9 cellular contexts compared by ENCODE assay signal in the genomic region with DNA sequence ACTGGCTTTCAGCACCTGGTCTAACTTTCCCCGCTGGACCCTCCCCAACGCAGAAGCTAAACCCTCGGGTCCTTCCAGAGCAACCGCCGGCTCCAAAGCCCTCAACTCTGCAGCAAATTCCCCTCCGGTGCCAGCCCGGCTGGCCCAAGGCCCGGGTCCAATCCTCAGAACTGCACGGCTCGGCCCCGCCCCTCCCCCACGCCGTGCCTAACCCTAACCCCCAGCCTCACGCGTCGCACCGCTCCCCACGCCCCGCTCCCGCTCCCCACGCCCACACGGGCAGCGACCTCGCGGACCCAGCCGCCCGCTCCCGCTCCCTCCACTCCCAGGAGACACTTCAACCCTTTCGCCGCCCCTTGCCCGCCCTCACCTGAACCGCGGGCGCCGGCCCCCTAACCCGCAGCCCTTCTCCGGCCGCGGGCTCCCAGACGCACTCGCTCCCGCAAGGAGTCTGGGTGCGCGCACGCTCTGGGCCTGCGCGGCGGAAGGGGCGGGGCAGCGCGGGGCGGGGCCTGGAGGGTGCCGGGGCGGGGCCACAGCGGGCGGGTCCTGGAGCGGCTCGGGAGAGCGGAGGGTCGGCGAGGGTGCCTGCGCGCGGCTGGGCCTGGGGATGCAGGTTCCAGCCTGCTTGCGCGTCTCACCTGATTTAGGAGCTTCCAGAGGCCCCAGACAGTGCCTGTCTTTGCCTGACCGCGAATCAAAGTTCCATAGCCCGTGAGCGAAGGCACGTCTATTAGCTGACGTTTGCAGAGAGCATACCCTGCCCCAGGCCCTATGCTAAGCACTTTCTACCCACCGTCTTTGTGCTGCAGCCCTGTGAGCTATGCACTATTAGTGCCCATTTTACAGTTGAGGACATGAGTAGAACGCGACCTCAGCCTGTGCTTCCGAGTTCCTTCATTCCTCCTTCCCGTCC. TPM values are rescaled to one million over a fixed set of nuclear protein-coding genes. Genes with fewer than 3 reads are reported as not detected.
DNase-seq lines count a peak whose midpoint lies in the region; ATAC-seq, FAIRE-seq and TF ChIP-seq lines count a peak whose summit lies in the region.
"Had no signal": no experiment of that assay in that cellular context is flagged by ENCODE, and none has a peak within 500 bp of the region (broad histone marks: within the 10 kb centered on the region; RNA-seq: fewer than 3 reads in every experiment).

A gene (minus strand): TSS at position 453 of the 916 bp plus-strand sequence. CDS start 2,729 bp downstream, outside the sequence.

- peak; percentile 28 for FAIRE-seq in HepG2 (lab: Jason Lieb, UNC)
- FAIRE-seq: islet of Langerhans had no signal

- under 1% methylated on average over 25 of the region's 77 CpGs for WGBS in HepG2 (ENCODE audit: low lambda C conversion rate)

- peak within 1 kb of the TSS; percentile 94 for H3K4me2 ChIP-seq in HepG2 (ENCODE audit: low read depth, low read length)

- 0 out of 2 replicates have a peak, but pooled peaks have one; percentile 20 for TF ChIP-seq RAD21 in HepG2 (CRISPR knock-in tag; IDR thresholded peaks at IDR 0.05)

- peaks cover 39% of the 10 kb centered on the region for H3K79me2 ChIP-seq in HepG2 (ENCODE audit: insufficient read depth, low read length)

- TF ChIP-seq CTCF in BE2C (IDR thresholded peaks at IDR 0.05; ENCODE audit: low read depth, low read length) (no peak), HepG2 (CRISPR knock-in tag; IDR thresholded peaks at IDR 0.05) (peak; percentile 30; the same call in 1 of the 2 replicates)

- H3K36me3 Mint-ChIP-seq in dendritic cell treated with granulocyte-macrophage colony-stimulating factor and Interleukin-4, amounts not matched to agents 40 ng/mL and 50 ng/mL, for 4 days (ENCODE audit: low read depth) = peaks cover 43% of the 10 kb centered on the region

- no peaks in the 10 kb centered on the region for H3K9me3 Mint-ChIP-seq in dendritic cell treated with granulocyte-macrophage colony-stimulating factor and Interleukin-4, amounts not matched to agents 40 ng/mL and 50 ng/mL, for 4 days

- no peaks in the 10 kb centered on the region for H3K27me3 Mint-ChIP-seq in dendritic cell treated with granulocyte-macrophage colony-stimulating factor and Interleukin-4, amounts not matched to agents 40 ng/mL and 50 ng/mL, for 4 days

- peak; percentile 69 for TF ChIP-seq POLR2A in GM19099 (IDR thresholded peaks at IDR 0.05; ENCODE audit: extremely low read depth, insufficient read length, low read depth)
- TF ChIP-seq POLR2A in HepG2 (IDR thresholded peaks at IDR 0.05; ENCODE audit: insufficient read depth in 1 of 2, low read depth in 2 of 2, low read length in 2 of 2) = peak; percentile 72 to 93; a peak in 3 of 4 replicates

- peak within 1 kb of the TSS; percentile 6 for H2AFZ ChIP-seq in HepG2 (ENCODE audit: low read length)

- CTCF ChIA-PET in HepG2 (lab: Yijun Ruan, JAX; ENCODE audit: low intra/inter-chr PET ratio, low total read pairs) = no interaction called here

- H3K9me3 ChIP-seq in BE2C = no peaks in the 10 kb centered on the region
- no peaks in the 10 kb centered on the region for H3K9me3 ChIP-seq in HepG2 (ENCODE audit: low read length)

- peak; percentile 92 for DNase-seq in BE2C
- DNase-seq in NCI-H526 (lab: John Stamatoyannopoulos, UW) = peak; percentile 85 to 99
- DNase-seq in activated CD4-positive, alpha-beta T cell treated with anti-CD3 and anti-CD28 coated beads, Interleukin-2, amount 50 U/mL, for 24 hours (ENCODE audit: low read depth in 1 of 2, low spot score in 1 of 2) = peak; percentile 80 to 86
- peak; percentile 72 for DNase-seq in HepG2 (ENCODE audit: low spot score)
- peak; percentile 88 for DNase-seq in stimulated activated CD4-positive, alpha-beta T cell treated with anti-CD3 and anti-CD28 coated beads, Interleukin-4, amount 100 ng/mL, for 1 hour

- H3K4me1 Mint-ChIP-seq in dendritic cell treated with granulocyte-macrophage colony-stimulating factor and Interleukin-4, amounts not matched to agents 40 ng/mL and 50 ng/mL, for 4 days (ENCODE audit: low read depth) = peaks cover 38% of the 10 kb centered on the region

- H3K27ac ChIP-seq in HepG2 (ENCODE audit: extremely low read length, insufficient read depth, low read length) = peak within 1 kb of the TSS; percentile 69

- peak within 1 kb of the TSS; percentile 94 for H3K4me3 ChIP-seq in BE2C (ENCODE audit: low read depth, low read length)
- H3K4me3 ChIP-seq in HepG2 (replicated peaks in 1 of 3; ENCODE audit: insufficient read depth in 1 of 3, low read depth in 2 of 3, low read length in 3 of 3) = peak within 1 kb of the TSS; percentile 89 to 98 (median 94)

- peak; percentile 97 for ATAC-seq in HG03432 (IDR thresholded peaks at IDR 0.05; ENCODE audit: unreplicated experiment)
- peak; percentile 96 for ATAC-seq in HepG2

- 0 out of 2 replicates have a peak, but pooled peaks cover 2% of the 10 kb centered on the region for H4K20me1 ChIP-seq in HepG2 (ENCODE audit: insufficient read depth, low read length)

- peak within 1 kb of the TSS; percentile 94 for H3K27ac Mint-ChIP-seq in dendritic cell treated with granulocyte-macrophage colony-stimulating factor and Interleukin-4, amounts not matched to agents 40 ng/mL and 50 ng/mL, for 4 days

- no TSS peak for BruUV-seq in HepG2 (replicated peaks; lab: Mats Ljungman, UMichigan)

- H3K9ac ChIP-seq in HepG2 (ENCODE audit: insufficient read depth, low read depth, low read length) = peak within 1 kb of the TSS; percentile 81

- H3K36me3 ChIP-seq in BE2C = peaks cover 25% of the 10 kb centered on the region
- peaks cover 7 to 33% of the 10 kb centered on the region in 2 experiments for H3K36me3 ChIP-seq in HepG2 (replicated peaks in 1 of 2; ENCODE audit: control insufficient read depth in 1 of 2, insufficient read depth in 2 of 2, low read length in 2 of 2)

- peak within 1 kb of the TSS; percentile 90 for H3K4me3 Mint-ChIP-seq in dendritic cell treated with granulocyte-macrophage colony-stimulating factor and Interleukin-4, amounts not matched to agents 40 ng/mL and 50 ng/mL, for 4 days

- intact Hi-C loops in dendritic cell treated with granulocyte-macrophage colony-stimulating factor and Interleukin-4, amounts not matched to agents 40 ng/mL and 50 ng/mL, for 4 days (cut with micrococcal nuclease) = loop anchor here (10.0 kb wide), 1 partner anchor 419 kb away; a partner anchor contains a TSS
- intact Hi-C loops in HepG2 (cut with micrococcal nuclease; ENCODE audit: unreplicated experiment) = loop anchor here (10.0 kb wide), 1 partner anchor 131 kb away; no protein-coding TSS in a partner anchor

- peaks cover 8% of the 10 kb centered on the region for H3K4me1 ChIP-seq in BE2C
- peaks cover 34% of the 10 kb centered on the region for H3K4me1 ChIP-seq in HepG2 (ENCODE audit: insufficient read depth, low read length)

- H3K27me3 ChIP-seq in BE2C (no peaks in the 10 kb centered on the region), HepG2 (ENCODE audit: control insufficient read depth in 1 of 2, insufficient read depth in 2 of 2, low read length in 2 of 2) (no peaks in the 10 kb centered on the region; a peak in 1 of 5 replicates)

- in situ Hi-C loops in HepG2 (cut with HindIII; ENCODE audit: extremely low pct_ligation_motif_present, low pct_unique_long_range_greater_than_20kb) = no loop called here

- TF ChIP-seq EP300 in HepG2 (IDR thresholded peaks at IDR 0.05; ENCODE audit: low read depth in 2 of 2, low read length in 2 of 2) (no peak), HepG2 (CRISPR knock-in tag; IDR thresholded peaks at IDR 0.05; ENCODE audit: borderline replicate concordance) (no peak)

- POLR2A ChIA-PET in HepG2 (lab: Yijun Ruan, JAX) = interaction anchor here (0.9 to 1.3 kb wide), 3 partner anchors 108 to 268 kb away, joined by 3 to 4 read pairs (median 3); no protein-coding TSS in a partner anchor

TF ChIP-seq in HepG2, 621 proteins besides CTCF, POLR2A, EP300 and RAD21 (continues in another document):
- TF ChIP-seq, protein P1, sequence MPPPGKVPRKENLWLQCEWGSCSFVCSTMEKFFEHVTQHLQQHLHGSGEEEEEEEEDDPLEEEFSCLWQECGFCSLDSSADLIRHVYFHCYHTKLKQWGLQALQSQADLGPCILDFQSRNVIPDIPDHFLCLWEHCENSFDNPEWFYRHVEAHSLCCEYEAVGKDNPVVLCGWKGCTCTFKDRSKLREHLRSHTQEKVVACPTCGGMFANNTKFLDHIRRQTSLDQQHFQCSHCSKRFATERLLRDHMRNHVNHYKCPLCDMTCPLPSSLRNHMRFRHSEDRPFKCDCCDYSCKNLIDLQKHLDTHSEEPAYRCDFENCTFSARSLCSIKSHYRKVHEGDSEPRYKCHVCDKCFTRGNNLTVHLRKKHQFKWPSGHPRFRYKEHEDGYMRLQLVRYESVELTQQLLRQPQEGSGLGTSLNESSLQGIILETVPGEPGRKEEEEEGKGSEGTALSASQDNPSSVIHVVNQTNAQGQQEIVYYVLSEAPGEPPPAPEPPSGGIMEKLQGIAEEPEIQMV (CRISPR knock-in tag; IDR thresholded peaks at IDR 0.05; ENCODE audit: low read depth) = 0 out of 2 replicates have a peak, but pooled peaks have one; percentile 35
- peak; percentile 29; the same call in 1 of the 2 replicates for TF ChIP-seq ETV5 (CRISPR knock-in tag; IDR thresholded peaks at IDR 0.05; ENCODE audit: borderline replicate concordance)
- TF ChIP-seq ZNF207 (IDR thresholded peaks at IDR 0.05; ENCODE audit: borderline replicate concordance) = no peak

RNA-seq across cellular contexts. Expression of the gene that starts here (rescaled TPM):
- 16.5 TPM for polyA plus RNA-seq in BE2C (2012; ENCODE audit: insufficient read depth, insufficient read length, low read depth)
- total RNA-seq in HepG2 (2016; rRNA removed; fragmentation: Illumina TruSeq; extraction: Trizol) = 17.9 and 22.9 TPM in 2 replicates
- 4.2 and 4.3 TPM in 2 replicates for total RNA-seq in HepG2 (2016; cell fraction: cytosol; rRNA removed; fragmentation: Illumina TruSeq; extraction: Trizol; ENCODE audit: low read depth)
- 14.3 and 22.1 TPM in 2 replicates for total RNA-seq in HepG2 (2016; cell fraction: insoluble cytoplasmic fraction; rRNA removed; fragmentation: Illumina TruSeq; extraction: Trizol)
- total RNA-seq in HepG2 (2016; cell fraction: membrane; rRNA removed; fragmentation: Illumina TruSeq; extraction: Trizol) = 10.6 and 11.5 TPM in 2 replicates
- 25.7 and 37.4 TPM in 2 replicates for total RNA-seq in HepG2 (2016; cell fraction: nucleus; rRNA removed; fragmentation: Illumina TruSeq; extraction: Trizol)
- 23.7 and 31.0 TPM in 2 replicates for polyA plus RNA-seq in HepG2 (2011; rRNA removed)
- 14.7 and 16.3 TPM in 2 replicates for polyA plus RNA-seq in HepG2 (2011; cell fraction: cytosol; rRNA removed)
- polyA plus RNA-seq in HepG2 (2011; cell fraction: nucleus; rRNA removed) = 127 and 157 TPM in 2 replicates
- 21.8 and 24.9 TPM in 2 replicates for polyA plus RNA-seq in HepG2 (2012)
- polyA plus RNA-seq in HepG2 (2016; cell fraction: cytosol; fragmentation: Illumina TruSeq; extraction: Trizol; ENCODE audit: low read depth) = 1.2 and 1.4 TPM in 2 replicates
- 10.0 and 12.7 TPM in 2 replicates for polyA plus RNA-seq in HepG2 (2016; cell fraction: insoluble cytoplasmic fraction; fragmentation: Illumina TruSeq; extraction: Trizol; ENCODE audit: low read depth)
- polyA plus RNA-seq in HepG2 (2016; cell fraction: membrane; fragmentation: Illumina TruSeq; extraction: Trizol; ENCODE audit: low read depth) = 3.3 and 3.4 TPM in 2 replicates
- polyA plus RNA-seq in HepG2 (2016; cell fraction: nucleus; fragmentation: Illumina TruSeq; extraction: Trizol; ENCODE audit: insufficient read depth, low read depth) = 53.0 and 63.6 TPM in 2 replicates
- polyA minus RNA-seq in HepG2 (2011; rRNA and poly(A)+ RNA removed; ENCODE audit: low replicate concordance) = 22.5 and 25.1 TPM in 2 replicates
- polyA minus RNA-seq in HepG2 (2011; cell fraction: cytosol; rRNA and poly(A)+ RNA removed) = 7.3 and 11.0 TPM in 2 replicates
- 49.2 and 52.1 TPM in 2 replicates for polyA minus RNA-seq in HepG2 (2011; cell fraction: nucleus; rRNA and poly(A)+ RNA removed)

Comparison
In these comparisons a context has a peak if more than half of its experiments do, and no peak if none do; other contexts are left out.
1. Peak in every context shown above with its lines: DNase-seq, ATAC-seq, H3K4me3 ChIP-seq and H3K27ac ChIP-seq.